Comparison of ENCODE assay signal across 1 cellular context in the genomic region with DNA sequence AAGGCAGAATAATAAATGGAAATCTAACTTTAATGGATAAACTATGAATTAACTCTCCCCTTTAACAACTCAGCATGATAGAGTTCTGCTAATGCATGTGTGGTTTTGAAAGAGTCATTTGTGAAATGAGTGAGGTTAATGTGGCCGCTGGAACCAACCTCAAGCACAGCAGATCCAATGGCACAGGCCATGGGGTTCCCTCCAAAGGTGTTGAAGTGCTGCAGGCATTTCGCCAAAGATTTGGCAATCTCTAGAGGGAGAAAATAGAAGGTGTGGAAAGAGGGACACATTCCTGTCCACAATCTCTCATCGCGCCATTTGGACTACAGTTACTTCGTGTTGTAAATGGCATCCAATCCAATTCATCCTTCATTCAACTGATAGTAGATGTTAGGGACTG.
TF ChIP-seq lines count a peak whose summit lies in the region.

No MANE protein-coding gene starts in this region.

TF ChIP-seq in H1, 55 proteins besides CTCF, POLR2A, EP300 and RAD21:
- no peak for TF ChIP-seq SAP30 (IDR thresholded peaks at IDR 0.05; ENCODE audit: insufficient read depth, insufficient replicate concordance, low read length)
- TF ChIP-seq EGR1 (IDR thresholded peaks at IDR 0.05; ENCODE audit: borderline replicate concordance, low read depth, low read length), result no peak
- no peak for TF ChIP-seq SP2 (IDR thresholded peaks at IDR 0.05; ENCODE audit: low read length)
- TF ChIP-seq POU5F1 (IDR thresholded peaks at IDR 0.05; ENCODE audit: low read depth, low read length), result no peak
- TF ChIP-seq CHD1 (IDR thresholded peaks at IDR 0.05; ENCODE audit: low read depth, low read length), result no peak
- no peak for TF ChIP-seq GTF2F1 (IDR thresholded peaks at IDR 0.05; ENCODE audit: borderline replicate concordance, low read depth, low read length)
- no peak for TF ChIP-seq TEAD4 (IDR thresholded peaks at IDR 0.05; ENCODE audit: low read depth, low read length)
- TF ChIP-seq TAF7 (optimal IDR thresholded peaks at IDR 0.05; ENCODE audit: borderline replicate concordance, low read depth, low read length), result no peak
- TF ChIP-seq FOSL1 (IDR thresholded peaks at IDR 0.05; ENCODE audit: insufficient read depth, low read depth, low read length), result no peak
- TF ChIP-seq GABPA (IDR thresholded peaks at IDR 0.05; ENCODE audit: borderline replicate concordance, insufficient read depth, low read length), result no peak
- no peak for TF ChIP-seq TAF1 (IDR thresholded peaks at IDR 0.05; ENCODE audit: low read depth, low read length)
TF ChIP-seq in H1: peak in this region for 0.
